Comparison of ENCODE assay signal across 1 cellular context in the genomic region with DNA sequence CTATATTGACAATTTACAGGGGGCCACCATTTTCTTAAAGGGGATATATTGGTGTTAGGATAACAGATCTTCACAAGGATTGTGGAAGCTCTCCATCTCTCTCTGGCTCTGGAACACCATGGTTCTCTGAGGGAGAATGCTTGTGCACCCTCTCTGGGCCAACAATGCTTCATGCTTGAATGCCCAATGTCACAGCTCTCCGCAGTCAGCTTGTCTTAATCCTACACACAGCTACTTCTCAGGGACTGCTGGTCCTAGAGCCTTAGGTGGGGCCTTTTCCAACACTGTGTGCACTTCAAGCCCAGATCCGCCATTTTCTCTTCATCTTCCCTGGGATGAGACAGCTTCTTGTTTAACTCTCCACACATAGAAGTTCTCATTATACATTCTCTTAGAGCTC.
TF ChIP-seq lines count a peak whose summit lies in the region.

No MANE protein-coding gene starts in this region.

TF ChIP-seq in IMR-90, 13 proteins besides CTCF, POLR2A, EP300 and RAD21 (continued from another document):
- TF ChIP-seq, protein P1, sequence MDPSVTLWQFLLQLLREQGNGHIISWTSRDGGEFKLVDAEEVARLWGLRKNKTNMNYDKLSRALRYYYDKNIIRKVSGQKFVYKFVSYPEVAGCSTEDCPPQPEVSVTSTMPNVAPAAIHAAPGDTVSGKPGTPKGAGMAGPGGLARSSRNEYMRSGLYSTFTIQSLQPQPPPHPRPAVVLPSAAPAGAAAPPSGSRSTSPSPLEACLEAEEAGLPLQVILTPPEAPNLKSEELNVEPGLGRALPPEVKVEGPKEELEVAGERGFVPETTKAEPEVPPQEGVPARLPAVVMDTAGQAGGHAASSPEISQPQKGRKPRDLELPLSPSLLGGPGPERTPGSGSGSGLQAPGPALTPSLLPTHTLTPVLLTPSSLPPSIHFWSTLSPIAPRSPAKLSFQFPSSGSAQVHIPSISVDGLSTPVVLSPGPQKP (IDR thresholded peaks at IDR 0.05; ENCODE audit: borderline replicate concordance, low read depth, low read length) = no peak
